In the genomic region with DNA sequence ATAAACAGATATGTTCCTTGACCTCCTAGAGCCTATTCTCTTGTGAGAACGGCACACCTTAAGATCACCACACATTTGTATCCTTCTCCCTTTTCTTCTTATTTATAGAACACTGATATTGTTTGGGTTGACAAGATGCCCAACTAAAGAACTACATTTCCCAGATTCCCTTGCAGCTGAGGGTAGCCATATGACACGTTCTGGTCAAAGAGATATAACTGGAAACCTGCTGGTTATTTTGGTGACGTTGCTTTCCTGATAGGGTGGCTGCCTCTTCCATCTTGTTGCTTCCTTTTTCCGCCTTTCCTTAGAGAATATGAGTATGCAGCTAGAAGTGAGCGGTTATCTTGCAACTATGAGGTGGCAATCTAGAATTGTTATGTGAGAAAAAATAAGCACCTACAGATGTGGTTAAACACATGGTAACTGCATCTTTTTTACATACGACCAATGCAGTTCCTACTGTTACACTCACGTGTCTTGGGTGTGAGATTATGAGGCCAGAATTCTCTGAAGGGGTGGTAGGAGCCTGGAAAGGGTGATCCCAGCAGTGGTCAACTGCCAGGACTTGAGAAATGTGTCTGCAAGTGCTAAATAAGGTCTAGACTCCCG, we compare ENCODE assay signal across 18 cellular contexts.
DNase-seq lines count a peak whose midpoint lies in the region; ATAC-seq and TF ChIP-seq lines count a peak whose summit lies in the region.
"Had no signal": no experiment of that assay in that cellular context is flagged by ENCODE, and none has a peak within 500 bp of the region (broad histone marks: within the 10 kb centered on the region; RNA-seq: fewer than 3 reads in every experiment).

No MANE protein-coding gene starts in this region.

- CTCF ChIA-PET in CD4-positive, alpha-beta T cell (lab: Charles Lee), result interaction anchor here (0.6 kb wide), 1 partner anchor 914 kb away, joined by 3 read pairs; no protein-coding TSS in a partner anchor

- no peak overlapping the region for H3K27ac Mint-ChIP-seq in CD4-positive, alpha-beta T cell
- H3K27ac Mint-ChIP-seq: CD4-positive, CD25-positive, alpha-beta regulatory T cell had no signal

- no peak for ATAC-seq in CD4-positive, alpha-beta T cell (ENCODE audit: poor library complexity)
- ATAC-seq: T-cell had no signal

- no peak overlapping the region for H3K4me3 ChIP-seq in esophagus muscularis mucosa
- H3K4me3 ChIP-seq: left ventricle myocardium inferior, tibial artery had no signal

- H3K4me1 ChIP-seq in esophagus muscularis mucosa, result peaks cover 0 to 11% (median 2%) of the 10 kb centered on the region in 4 donors
- H3K4me1 ChIP-seq: left ventricle myocardium inferior had no signal

- no peaks in the 10 kb centered on the region for H3K9me3 ChIP-seq in CD4-positive, alpha-beta T cell (ENCODE audit: control insufficient read depth, low read length)
- no peaks in the 10 kb centered on the region for H3K9me3 ChIP-seq in esophagus muscularis mucosa
- H3K9me3 ChIP-seq: left ventricle myocardium inferior, tibial artery had no signal

- H3K4me3 Mint-ChIP-seq in CD4-positive, alpha-beta T cell, result no peak overlapping the region
- H3K4me3 Mint-ChIP-seq: CD4-positive, CD25-positive, alpha-beta regulatory T cell had no signal

- DNase-seq in DMS53 (lab: John Stamatoyannopoulos, UW), result peak; percentile 18
- DNase-seq in DMS53 treated with DMSO at 0.1 percent for 48 hours (lab: John Stamatoyannopoulos, UW; ENCODE audit: unreplicated experiment), result no peak
- DNase-seq in SK-MEL-5 (ENCODE audit: low read depth, low spot score), result peak; percentile 53
- peak; percentile 11 for DNase-seq in iris pigment epithelial cell (ENCODE audit: low read depth)
- DNase-seq in SKM-1 treated with dmso at 0.1 percent for 144 hours (lab: John Stamatoyannopoulos, UW; ENCODE audit: unreplicated experiment), result no peak
- no peak for DNase-seq in CD4-positive, alpha-beta T cell
- no peak for DNase-seq in esophagus muscularis mucosa (ENCODE audit: extremely low spot score)
- DNase-seq: CD4-positive, CD25-positive, alpha-beta regulatory T cell; DND-41; effector CD8-positive, alpha-beta T cell; KG1; left ventricle myocardium inferior; NCI-H1417 treated with DMSO at 0.1 percent for 48 hours; NCI-H446 treated with DMSO at 0.1 percent for 48 hours; T-cell; tibial artery had no signal

- no peaks in the 10 kb centered on the region for H3K27me3 Mint-ChIP-seq in CD4-positive, alpha-beta T cell

- H3K9me3 Mint-ChIP-seq in CD4-positive, alpha-beta T cell, result no peaks in the 10 kb centered on the region
- H3K9me3 Mint-ChIP-seq: T-cell had no signal

- intact Hi-C loops in CD4-positive, alpha-beta T cell (cut with DNase I, micrococcal nuclease), result no loop called here
- intact Hi-C loops in esophagus muscularis mucosa (cut with DNase I), result no loop called here

- POLR2A ChIA-PET in CD4-positive, alpha-beta T cell (lab: Charles Lee), result no interaction called here

- TF ChIP-seq EP300 in Ishikawa (IDR thresholded peaks at IDR 0.05; ENCODE audit: borderline replicate concordance), result no peak
- TF ChIP-seq EP300 in esophagus muscularis mucosa (IDR thresholded peaks at IDR 0.05), result no peak

- no peak overlapping the region for H3K27ac ChIP-seq in CD4-positive, alpha-beta T cell (ENCODE audit: low read depth, low read length)
- no peak overlapping the region for H3K27ac ChIP-seq in esophagus muscularis mucosa (replicated peaks in 1 of 4)
- H3K27ac ChIP-seq: left ventricle myocardium inferior, tibial artery, VCaP had no signal

- H3K36me3 ChIP-seq in esophagus muscularis mucosa, result no peaks in the 10 kb centered on the region
- H3K36me3 ChIP-seq: left ventricle myocardium inferior, tibial artery had no signal

- in situ Hi-C loops in SK-MEL-5 (cut with HindIII; ENCODE audit: low pct_unique_long_range_greater_than_20kb, low sequenced_read_pairs), result no loop called here

- WGBS in esophagus muscularis mucosa, result 60% methylated on average over 8 of the region's 8 CpGs

- no peaks in the 10 kb centered on the region for H3K36me3 Mint-ChIP-seq in CD4-positive, alpha-beta T cell (ENCODE audit: low read depth)
- H3K36me3 Mint-ChIP-seq: CD4-positive, CD25-positive, alpha-beta regulatory T cell; T-cell had no signal

- no peak for TF ChIP-seq CTCF in CD4-positive, alpha-beta T cell (IDR thresholded peaks at IDR 0.05)
- no peak for TF ChIP-seq CTCF in esophagus muscularis mucosa (IDR thresholded peaks at IDR 0.05)

- TF ChIP-seq POLR2A in esophagus muscularis mucosa (IDR thresholded peaks at IDR 0.05; ENCODE audit: low read depth), result no peak

- H3K27me3 ChIP-seq in CD4-positive, alpha-beta T cell (ENCODE audit: control insufficient read depth, insufficient read depth, low read length), result no peaks in the 10 kb centered on the region
- no peaks in the 10 kb centered on the region for H3K27me3 ChIP-seq in esophagus muscularis mucosa
- H3K27me3 ChIP-seq: tibial artery had no signal

- TF ChIP-seq RAD21 in Ishikawa (IDR thresholded peaks at IDR 0.05; ENCODE audit: low read depth), result no peak

- H3K4me1 Mint-ChIP-seq in CD4-positive, alpha-beta T cell (ENCODE audit: low read depth), result peaks cover 6% of the 10 kb centered on the region

TF ChIP-seq in Ishikawa, 13 proteins besides CTCF, POLR2A, EP300 and RAD21:
- TF ChIP-seq, protein P1, sequence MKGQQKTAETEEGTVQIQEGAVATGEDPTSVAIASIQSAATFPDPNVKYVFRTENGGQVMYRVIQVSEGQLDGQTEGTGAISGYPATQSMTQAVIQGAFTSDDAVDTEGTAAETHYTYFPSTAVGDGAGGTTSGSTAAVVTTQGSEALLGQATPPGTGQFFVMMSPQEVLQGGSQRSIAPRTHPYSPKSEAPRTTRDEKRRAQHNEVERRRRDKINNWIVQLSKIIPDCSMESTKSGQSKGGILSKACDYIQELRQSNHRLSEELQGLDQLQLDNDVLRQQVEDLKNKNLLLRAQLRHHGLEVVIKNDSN (IDR thresholded peaks at IDR 0.05), result peak; percentile 76
- no peak for TF ChIP-seq NFIC (IDR thresholded peaks at IDR 0.05)

Comparison
In these comparisons a context has a peak if more than half of its experiments do, and no peak if none do; other contexts are left out.
1. DNase-seq: peak in DMS53 (single experiment), SK-MEL-5 (single experiment) and iris pigment epithelial cell (single experiment); none in DMS53 treated with DMSO at 0.1 percent for 48 hours (single experiment), SKM-1 treated with dmso at 0.1 percent for 144 hours (single experiment), CD4-positive, alpha-beta T cell (0 of 10) and esophagus muscularis mucosa (single experiment).